ENCODE assay signal across 18 cellular contexts in genomic region chr1:109757936-109758786, GRCh38. TPM values are rescaled to one million over a fixed set of nuclear protein-coding genes. Genes with fewer than 3 reads are reported as not detected.
A peak's percentile ranks its signal among the peaks of the same experiment; 100 is the strongest.
DNase-seq lines count a peak whose midpoint lies in the region; TF ChIP-seq lines count a peak whose summit lies in the region.
"Had no signal": no experiment of that assay in that cellular context is flagged by ENCODE, and none has a peak within 500 bp of the region (broad histone marks: within the 10 kb centered on the region; RNA-seq: fewer than 3 reads in every experiment).

No MANE protein-coding gene starts in this region.

- no peaks in the 10 kb centered on the region for H3K9me3 Mint-ChIP-seq in activated naive CD4-positive, alpha-beta T cell treated with anti-CD3 and anti-CD28 coated beads, Interleukin-2, amount 50 U/mL, for 24 hours
- H3K9me3 Mint-ChIP-seq in endodermal cell (no peaks in the 10 kb centered on the region), osteocyte (ENCODE audit: unreplicated experiment) (no peaks in the 10 kb centered on the region), progenitor cell of endocrine pancreas (ENCODE audit: low read depth) (no peaks in the 10 kb centered on the region)

- no peak overlapping the region for H3K9ac ChIP-seq in endodermal cell (ENCODE audit: extremely low read depth, low read length, poor library complexity, severe bottlenecking)

- no peak for DNase-seq in activated naive CD4-positive, alpha-beta T cell (lab: John Stamatoyannopoulos, UW)
- peak; percentile 23 for DNase-seq in endodermal cell
- DNase-seq in osteocyte (ENCODE audit: extremely low spot score, unreplicated experiment): peak; percentile 64
- DNase-seq in ureter (ENCODE audit: low spot score): peak; percentile 34
- DNase-seq in activated effector memory CD4-positive, alpha-beta T cell treated with anti-CD3 and anti-CD28 coated beads, Interleukin-2, amount 50 U/mL, for 16 hours: no peak
- DNase-seq in progenitor cell of endocrine pancreas (ENCODE audit: low spot score, unreplicated experiment): no peak
- DNase-seq: AML-193; CD4-positive, CD25-positive, alpha-beta regulatory T cell; DMS53; Karpas-422; MM.1S; NCI-H1105 treated with DMSO at 0.1 percent for 48 hours; NCI-H2029 treated with DMSO at 0.1 percent for 48 hours; NCI-H510A; NCI-H82 had no signal

- H3K4me3 Mint-ChIP-seq in activated naive CD4-positive, alpha-beta T cell treated with anti-CD3 and anti-CD28 coated beads, Interleukin-2, amount 50 U/mL, for 24 hours: no peak overlapping the region
- H3K4me3 Mint-ChIP-seq in endodermal cell (no peak overlapping the region), osteocyte (ENCODE audit: unreplicated experiment) (no peak overlapping the region), progenitor cell of endocrine pancreas (ENCODE audit: low read depth) (no peak overlapping the region)
- H3K4me3 Mint-ChIP-seq: CD4-positive, CD25-positive, alpha-beta regulatory T cell had no signal

- H3K27me3 ChIP-seq in endodermal cell (ENCODE audit: control insufficient read depth, insufficient read depth, low read length, poor library complexity, severe bottlenecking): no peaks in the 10 kb centered on the region

- no peaks in the 10 kb centered on the region for H3K9me3 ChIP-seq in endodermal cell (ENCODE audit: control insufficient read depth, low read length)

- peak overlapping the region; percentile 64 for H3K27ac Mint-ChIP-seq in activated naive CD4-positive, alpha-beta T cell treated with anti-CD3 and anti-CD28 coated beads, Interleukin-2, amount 50 U/mL, for 24 hours
- no peak overlapping the region for H3K27ac Mint-ChIP-seq in endodermal cell
- H3K27ac Mint-ChIP-seq in osteocyte (ENCODE audit: unreplicated experiment): no peak overlapping the region
- no peak overlapping the region for H3K27ac Mint-ChIP-seq in progenitor cell of endocrine pancreas
- H3K27ac Mint-ChIP-seq: CD4-positive, CD25-positive, alpha-beta regulatory T cell had no signal

- TF ChIP-seq CTCF in endodermal cell (conservative IDR thresholded peaks at IDR 0.05): no peak
- no peak for TF ChIP-seq CTCF in osteocyte (IDR thresholded peaks at IDR 0.05)
- TF ChIP-seq CTCF in progenitor cell of endocrine pancreas (IDR thresholded peaks at IDR 0.05; ENCODE audit: unreplicated experiment): no peak

- no peaks in the 10 kb centered on the region for H3K27me3 Mint-ChIP-seq in activated naive CD4-positive, alpha-beta T cell treated with anti-CD3 and anti-CD28 coated beads, Interleukin-2, amount 50 U/mL, for 24 hours
- H3K27me3 Mint-ChIP-seq in endodermal cell (ENCODE audit: insufficient read depth) (peaks cover 3% of the 10 kb centered on the region), osteocyte (ENCODE audit: unreplicated experiment) (no peaks in the 10 kb centered on the region), progenitor cell of endocrine pancreas (no peaks in the 10 kb centered on the region)
- H3K27me3 Mint-ChIP-seq: CD4-positive, CD25-positive, alpha-beta regulatory T cell had no signal

- no peaks in the 10 kb centered on the region for H3K36me3 ChIP-seq in endodermal cell (ENCODE audit: control insufficient read depth, insufficient read depth, low read length)

- no peak overlapping the region for H3K27ac ChIP-seq in endodermal cell (ENCODE audit: low read depth, low read length)

- H3K4me1 ChIP-seq in endodermal cell (ENCODE audit: control insufficient read depth, insufficient read depth, low read length): no peaks in the 10 kb centered on the region

- 90 to 92% methylated on average over 6 to 13 of the region's 13 CpGs for WGBS in endodermal cell (ENCODE audit: insufficient coverage in 1 of 2, insufficient read length in 1 of 2), 2 experiments

- no peaks in the 10 kb centered on the region for H3K4me1 Mint-ChIP-seq in activated naive CD4-positive, alpha-beta T cell treated with anti-CD3 and anti-CD28 coated beads, Interleukin-2, amount 50 U/mL, for 24 hours
- H3K4me1 Mint-ChIP-seq in endodermal cell (no peaks in the 10 kb centered on the region), osteocyte (ENCODE audit: unreplicated experiment) (peaks cover 4% of the 10 kb centered on the region), progenitor cell of endocrine pancreas (ENCODE audit: low read depth) (peaks cover 3% of the 10 kb centered on the region)
- H3K4me1 Mint-ChIP-seq: CD4-positive, CD25-positive, alpha-beta regulatory T cell had no signal

- no peaks in the 10 kb centered on the region for H3K36me3 Mint-ChIP-seq in activated naive CD4-positive, alpha-beta T cell treated with anti-CD3 and anti-CD28 coated beads, Interleukin-2, amount 50 U/mL, for 24 hours
- H3K36me3 Mint-ChIP-seq in endodermal cell (ENCODE audit: low read depth) (no peaks in the 10 kb centered on the region), osteocyte (ENCODE audit: unreplicated experiment) (no peaks in the 10 kb centered on the region), progenitor cell of endocrine pancreas (ENCODE audit: insufficient read depth) (no peaks in the 10 kb centered on the region)
- H3K36me3 Mint-ChIP-seq: CD4-positive, CD25-positive, alpha-beta regulatory T cell had no signal

- H3K4me3 ChIP-seq in endodermal cell (ENCODE audit: low read length): no peak overlapping the region

RNA-seq across cellular contexts. Expression of gene EPS8L3, which starts 5.6 kb away (rescaled TPM):
- not detected for total RNA-seq in endodermal cell
- polyA plus RNA-seq in endodermal cell (2013, experiment 1 of 2): not detected
- not detected for polyA plus RNA-seq in endodermal cell (2013, experiment 2 of 2)
- total RNA-seq in osteocyte: not detected in 2 replicates
- total RNA-seq in ureter: 0.55 TPM
- total RNA-seq in progenitor cell of endocrine pancreas: 9.5 and 14.2 TPM in 2 replicates
- total RNA-seq: CD4-positive, CD25-positive, alpha-beta regulatory T cell; H7 had no signal
- polyA plus RNA-seq: CD4-positive, CD25-positive, alpha-beta regulatory T cell had no signal

RNA-seq across cellular contexts. Expression of gene GSTM3, which starts 17.3 kb away (rescaled TPM):
- total RNA-seq in endodermal cell (10 to 100 TPM in 1 of 2 donors, 1 to 10 TPM in 1; 5.5 to 10.3 TPM), osteocyte (33.9 and 41.4 TPM in 2 replicates), ureter (55.6 TPM), progenitor cell of endocrine pancreas (77.8 and 83.1 TPM in 2 replicates)
- polyA plus RNA-seq in endodermal cell (2013, experiment 1 of 2): 43.1 TPM
- 43.6 TPM for polyA plus RNA-seq in endodermal cell (2013, experiment 2 of 2)

RNA-seq across cellular contexts. Expression of gene GSTM5, which starts 46.1 kb away (rescaled TPM):
- total RNA-seq in endodermal cell: under 1 TPM; 0.13 to 0.70 TPM
- not detected for polyA plus RNA-seq in endodermal cell (2013, experiment 1 of 2)
- polyA plus RNA-seq in endodermal cell (2013, experiment 2 of 2): not detected
- total RNA-seq in osteocyte: not detected in 2 replicates
- total RNA-seq in ureter: 11.6 TPM
- 2.8 and 2.9 TPM in 2 replicates for total RNA-seq in progenitor cell of endocrine pancreas
- total RNA-seq: CD4-positive, CD25-positive, alpha-beta regulatory T cell; H7; HepG2 had no signal
- polyA plus RNA-seq: CD4-positive, CD25-positive, alpha-beta regulatory T cell; HepG2 had no signal

Comparison
In these comparisons a context has a peak if more than half of its experiments do, and no peak if none do; other contexts are left out.
1. DNase-seq: peak in endodermal cell (single experiment), osteocyte (single experiment) and ureter (single experiment); none in activated naive CD4-positive, alpha-beta T cell (0 of 4), activated effector memory CD4-positive, alpha-beta T cell treated with anti-CD3 and anti-CD28 coated beads, Interleukin-2, amount 50 U/mL, for 16 hours (single experiment) and progenitor cell of endocrine pancreas (single experiment).